ENCODE assay signal across 8 cellular contexts in genomic region chr3:115783938-115784738, GRCh38.
DNase-seq lines count a peak whose midpoint lies in the region; ATAC-seq lines count a peak whose summit lies in the region.

No MANE protein-coding gene starts in this region.

- peaks cover 5% of the 10 kb centered on the region for H3K4me1 ChIP-seq in muscle layer of colon (ENCODE audit: insufficient read depth, low read length)

- DNase-seq in DMS53 (lab: John Stamatoyannopoulos, UW) (peak; percentile 93), KBM-7 (peak; percentile 92), OCI-M2 (lab: John Stamatoyannopoulos, UW; ENCODE audit: unreplicated experiment) (peak; percentile 50)
- peak; percentile 94 for DNase-seq in activated T-cell treated with anti-CD3 and anti-CD28 coated beads, Interleukin-2, amount 50 U/mL, for 1 hour
- peak; percentile 78 to 82 for DNase-seq in stimulated activated CD8-positive, alpha-beta memory T cell treated with anti-CD3 and anti-CD28 coated beads, Interleukin-7, amount 100 ng/mL, for 1 hour (ENCODE audit: low read depth in 2 of 2)

- H3K36me3 ChIP-seq in muscle layer of colon (ENCODE audit: insufficient read depth, low read length): no peaks in the 10 kb centered on the region

- H3K4me3 ChIP-seq in muscle layer of colon (ENCODE audit: low read depth in 1 of 2, low read length in 2 of 2): peak overlapping the region; percentile 64 to 84

- H3K27me3 ChIP-seq in muscle layer of colon (ENCODE audit: control insufficient read depth in 1 of 2, insufficient read depth in 2 of 2, low read length in 2 of 2): no peaks in the 10 kb centered on the region

- H3K27ac ChIP-seq in muscle layer of colon (ENCODE audit: low read depth, low read length): peak overlapping the region; percentile 57

- no peaks in the 10 kb centered on the region for H3K9me3 ChIP-seq in muscle layer of colon (ENCODE audit: low read length)

- peak; percentile 90 for ATAC-seq in GM21737 (IDR thresholded peaks at IDR 0.05; ENCODE audit: unreplicated experiment)
- peak; percentile 95 for ATAC-seq in esophagus mucosa

- in situ Hi-C loops in KBM-7 (cut with MboI; ENCODE audit: low pct_unique_long_range_greater_than_20kb, low sequenced_read_pairs): no loop called here

- H3K9ac ChIP-seq in muscle layer of colon (ENCODE audit: low read length): peak overlapping the region; percentile 15

Comparison
In these comparisons a context has a peak if more than half of its experiments do, and no peak if none do; other contexts are left out.
1. Peak in every context shown above with its lines: DNase-seq, ATAC-seq, H3K4me3 ChIP-seq and H3K27ac ChIP-seq.